ENCODE assay signal across 10 cellular contexts in genomic region chr2:108621689-108622681, GRCh38.
DNase-seq lines count a peak whose midpoint lies in the region; ATAC-seq and TF ChIP-seq lines count a peak whose summit lies in the region.
"Had no signal": no experiment of that assay in that cellular context is flagged by ENCODE, and none has a peak within 500 bp of the region (broad histone marks: within the 10 kb centered on the region; RNA-seq: fewer than 3 reads in every experiment).

No MANE protein-coding gene starts in this region.

- H3K9me3 ChIP-seq in DND-41 (ENCODE audit: insufficient read depth, low read length, severe bottlenecking) (no peaks in the 10 kb centered on the region), body of pancreas (no peaks in the 10 kb centered on the region), heart left ventricle (no peaks in the 10 kb centered on the region)
- H3K9me3 ChIP-seq: MG63 had no signal

- H3K9me3 Mint-ChIP-seq in naive thymus-derived CD8-positive, alpha-beta T cell = no peaks in the 10 kb centered on the region

- H3K4me3 ChIP-seq in DND-41 (ENCODE audit: low read depth in 1 of 2, low read length in 2 of 2) (no peak overlapping the region), body of pancreas (no peak overlapping the region), heart left ventricle (peak overlapping the region in 1 of 12 donors; percentile 41)
- H3K4me3 ChIP-seq: MG63 had no signal

- peak overlapping the region; percentile 76 to 91 (median 86) for H3K4me3 Mint-ChIP-seq in naive thymus-derived CD8-positive, alpha-beta T cell

- POLR2A ChIA-PET in naive thymus-derived CD8-positive, alpha-beta T cell (lab: Charles Lee) = interaction anchor here (1.0 to 1.6 kb wide), 5 partner anchors 8 to 88 kb away, joined by 3 to 7 read pairs (median 4); partner anchors contain the start of gene LIMS1

- intact Hi-C loops in body of pancreas (cut with DNase I) = no loop called here
- intact Hi-C loops in heart left ventricle (cut with DNase I) = no loop called here

- peaks cover 6% of the 10 kb centered on the region; the same call in 1 of the 2 replicates for H3K79me2 ChIP-seq in DND-41 (ENCODE audit: insufficient read depth, low read length)

- 75 to 76% methylated on average over 2 of the region's 2 CpGs for WGBS in body of pancreas, 2 donors
- WGBS in heart left ventricle, 4 donors = 94 to 97% (median 95%) methylated on average over 2 of the region's 2 CpGs

- DNase-seq in DND-41 (no peak), NCI-H146 treated with DMSO at 0.1 percent for 48 hours (lab: John Stamatoyannopoulos, UW; ENCODE audit: unreplicated experiment) (peak; percentile 48), body of pancreas (no peak), NCI-H2171 (lab: John Stamatoyannopoulos, UW) (no peak), heart left ventricle (no peak)
- peak in 2 of 10 donors; percentile 19 to 25 for DNase-seq in naive thymus-derived CD8-positive, alpha-beta T cell
- no peak for DNase-seq in stimulated activated CD4-positive, alpha-beta T cell treated with anti-CD3 and anti-CD28 coated beads, Interleukin-4, amount 100 ng/mL, for 1 hour
- DNase-seq: HCEC 1CT, MG63 had no signal

- H3K4me2 ChIP-seq in DND-41 (ENCODE audit: insufficient read depth, low read length) = 0 out of 2 replicates have a peak overlapping the region, but pooled peaks have one; percentile 48

- peak overlapping the region; percentile 83 to 97 (median 92) for H3K27ac Mint-ChIP-seq in naive thymus-derived CD8-positive, alpha-beta T cell

- H3K27me3 Mint-ChIP-seq in naive thymus-derived CD8-positive, alpha-beta T cell = no peaks in the 10 kb centered on the region

- no peak overlapping the region for H2AFZ ChIP-seq in DND-41 (ENCODE audit: low read depth, low read length)

- no peak for TF ChIP-seq CTCF in DND-41 (IDR thresholded peaks at IDR 0.05; ENCODE audit: borderline replicate concordance, extremely low read depth, low read length, poor library complexity, severe bottlenecking)
- TF ChIP-seq CTCF in body of pancreas (IDR thresholded peaks at IDR 0.05) = no peak
- no peak for TF ChIP-seq CTCF in heart left ventricle (IDR thresholded peaks at IDR 0.05)

- H3K4me1 ChIP-seq in DND-41 (ENCODE audit: insufficient read depth, low read length) (peaks cover 37% of the 10 kb centered on the region), body of pancreas (peaks cover 34% of the 10 kb centered on the region), heart left ventricle (peaks cover 0 to 84% (median 30%) of the 10 kb centered on the region in 12 donors)

- H3K36me3 ChIP-seq in DND-41 (ENCODE audit: insufficient read depth, low read length) (no peaks in the 10 kb centered on the region), body of pancreas (replicated peaks in 1 of 2; ENCODE audit: insufficient read depth in 1 of 2, low read depth in 2 of 2) (no peaks in the 10 kb centered on the region), heart left ventricle (no peaks in the 10 kb centered on the region)
- H3K36me3 ChIP-seq: MG63 had no signal

- ATAC-seq in DND-41 (ENCODE audit: insufficient read depth, low read depth) = no peak
- no peak for ATAC-seq in body of pancreas
- ATAC-seq in naive thymus-derived CD8-positive, alpha-beta T cell = no peak
- ATAC-seq in HG03135 (IDR thresholded peaks at IDR 0.05; ENCODE audit: unreplicated experiment) = no peak
- no peak for ATAC-seq in heart left ventricle

- no peaks in the 10 kb centered on the region for H3K36me3 Mint-ChIP-seq in naive thymus-derived CD8-positive, alpha-beta T cell

- H4K20me1 ChIP-seq in DND-41 (ENCODE audit: insufficient read depth, low read length) = peaks cover 8% of the 10 kb centered on the region; the same call in 1 of the 2 replicates

- H3K27me3 ChIP-seq in DND-41 (ENCODE audit: insufficient read depth, low read length, poor library complexity) = no peaks in the 10 kb centered on the region
- no peaks in the 10 kb centered on the region for H3K27me3 ChIP-seq in body of pancreas
- no peaks in the 10 kb centered on the region for H3K27me3 ChIP-seq in heart left ventricle
- H3K27me3 ChIP-seq: MG63 had no signal

- H3K4me1 Mint-ChIP-seq in naive thymus-derived CD8-positive, alpha-beta T cell = peaks cover 18 to 79% (median 66%) of the 10 kb centered on the region in 4 donors

- H3K9ac ChIP-seq in DND-41 (ENCODE audit: low read depth, low read length) = no peak overlapping the region

- H3K27ac ChIP-seq in DND-41 (ENCODE audit: low read length) (no peak overlapping the region), body of pancreas (peak overlapping the region in 3 of 4 donors; percentile 47 to 71 (median 69)), heart left ventricle (peak overlapping the region in 5 of 12 donors; percentile 5 to 71 (median 27))

- TF ChIP-seq POLR2A in body of pancreas (IDR thresholded peaks at IDR 0.05) (no peak), heart left ventricle (IDR thresholded peaks at IDR 0.05) (no peak)
